In genomic region chr3:73270839-73271483, GRCh38 we compare ENCODE assay signal across 1 cellular context.
TF ChIP-seq lines count a peak whose summit lies in the region.

No MANE protein-coding gene starts in this region.

TF ChIP-seq in GM23338, 12 proteins besides CTCF, POLR2A, EP300 and RAD21 (continued from another document):
- no peak for TF ChIP-seq ZNF462 (CRISPR knock-in tag; IDR thresholded peaks at IDR 0.05)
- no peak for TF ChIP-seq EZH2phosphoT487 (IDR thresholded peaks at IDR 0.05; ENCODE audit: unreplicated experiment)
- TF ChIP-seq ZNF331 (CRISPR knock-in tag; IDR thresholded peaks at IDR 0.05; ENCODE audit: low read depth): no peak
- no peak for TF ChIP-seq POLR2AphosphoS5 (IDR thresholded peaks at IDR 0.05; ENCODE audit: low read depth)
